Comparison of ENCODE assay signal across 8 cellular contexts in the genomic region with DNA sequence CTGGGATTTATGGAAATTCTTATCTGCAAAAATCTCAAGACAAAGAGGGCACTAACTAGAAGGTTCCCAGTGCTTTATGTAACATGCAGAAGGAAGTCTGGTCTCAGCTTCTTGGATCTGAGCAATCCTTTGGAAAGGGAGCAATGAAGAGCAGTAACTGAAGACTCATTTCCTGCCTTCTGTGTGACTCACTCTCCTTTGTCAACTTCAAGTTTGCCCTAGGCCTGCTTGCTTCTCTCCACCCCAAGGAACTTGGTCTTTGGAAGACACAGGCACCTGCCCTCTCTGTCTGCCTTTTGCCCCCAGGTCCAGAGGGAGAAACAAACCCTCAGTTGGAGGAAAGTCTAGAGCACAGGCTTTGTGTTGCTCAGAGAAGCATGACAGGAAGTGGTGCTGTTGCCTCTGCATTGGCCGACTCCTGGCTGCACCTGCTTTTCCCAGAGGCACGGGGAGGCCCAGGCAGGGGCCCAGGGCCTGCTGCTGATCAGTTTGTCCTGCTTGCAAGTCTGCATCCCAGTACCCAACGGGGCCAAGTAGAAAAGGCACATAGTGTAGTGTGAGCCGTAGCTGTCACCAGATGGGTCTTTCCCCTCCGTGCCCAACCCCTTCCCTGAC.
DNase-seq lines count a peak whose midpoint lies in the region; ATAC-seq, FAIRE-seq and TF ChIP-seq lines count a peak whose summit lies in the region.

No MANE protein-coding gene starts in this region.

- no peak overlapping the region for H3K4me3 ChIP-seq in AG04449 (ENCODE audit: low read depth, low read length)
- no peak overlapping the region for H3K4me3 ChIP-seq in epithelial cell of proximal tubule (ENCODE audit: low read depth, low read length)
- H3K4me3 ChIP-seq in prostate gland = no peak overlapping the region

- POLR2A ChIA-PET in AG04449 (lab: Yijun Ruan, JAX) = no interaction called here
- POLR2A ChIA-PET in T-cell (lab: Charles Lee) = no interaction called here

- H3K27ac ChIP-seq in prostate gland = peak overlapping the region; percentile 76 to 85

- DNase-seq in AG04449 (ENCODE audit: low read depth, low spot score) = peak; percentile 80
- DNase-seq in H54 (ENCODE audit: insufficient read length, low spot score) = peak; percentile 58
- DNase-seq in T-cell = peak in 15 of 34 experiments; percentile 3 to 32 (median 17)
- DNase-seq in epithelial cell of proximal tubule (ENCODE audit: low read depth) = peak; percentile 82
- DNase-seq in prostate gland (ENCODE audit: low spot score) = no peak
- no peak for DNase-seq in epidermal melanocyte (ENCODE audit: insufficient read length, low spot score)
- DNase-seq in NCI-H774 (lab: John Stamatoyannopoulos, UW) = no peak

- peaks cover 46% of the 10 kb centered on the region for H3K4me1 ChIP-seq in prostate gland (replicated peaks)

- WGBS in prostate gland = 52% methylated on average over 5 of the region's 5 CpGs

- intact Hi-C loops in prostate gland (cut with DNase I) = no loop called here

- H3K27ac Mint-ChIP-seq in T-cell = peak overlapping the region; percentile 97 to 99

- peaks cover 68 to 76% (median 68%) of the 10 kb centered on the region in 3 donors for H3K4me1 Mint-ChIP-seq in T-cell

- no peaks in the 10 kb centered on the region for H3K9me3 Mint-ChIP-seq in T-cell

- H3K36me3 ChIP-seq in prostate gland = no peaks in the 10 kb centered on the region

- FAIRE-seq in H54 (lab: Jason Lieb, UNC) = peak; percentile 80

- no peaks in the 10 kb centered on the region for H3K27me3 Mint-ChIP-seq in T-cell

- no peaks in the 10 kb centered on the region for H3K27me3 ChIP-seq in prostate gland (replicated peaks; ENCODE audit: insufficient read depth)

- CTCF ChIA-PET in AG04449 (lab: Yijun Ruan, JAX) (interaction anchor here (1.1 kb wide), 1 partner anchor 74 kb away, joined by 4 read pairs; no protein-coding TSS in a partner anchor), T-cell (lab: Charles Lee) (no interaction called here)

- no peaks in the 10 kb centered on the region for H3K9me3 ChIP-seq in prostate gland

- TF ChIP-seq CTCF in AG04449 (IDR thresholded peaks at IDR 0.05; ENCODE audit: insufficient read depth, low read length, missing control alignments) (no peak), epithelial cell of proximal tubule (conservative IDR thresholded peaks at IDR 0.05; ENCODE audit: low read depth, low read length) (no peak), prostate gland (IDR thresholded peaks at IDR 0.05) (no peak)

- peak; percentile 55 to 64 (median 58) for ATAC-seq in T-cell (replicated peaks in 1 of 4)
- no peak for ATAC-seq in HG02759 (IDR thresholded peaks at IDR 0.05; ENCODE audit: unreplicated experiment)

- peak overlapping the region in 1 of 3 donors; percentile 42 for H3K4me3 Mint-ChIP-seq in T-cell

- TF ChIP-seq POLR2A in H54 (IDR thresholded peaks at IDR 0.05; ENCODE audit: low read depth, low read length) = no peak
- peak; percentile 10 for TF ChIP-seq POLR2A in prostate gland (IDR thresholded peaks at IDR 0.05)

- peaks cover 29% of the 10 kb centered on the region for H3K36me3 Mint-ChIP-seq in T-cell

Comparison
In these comparisons a context has a peak if more than half of its experiments do, and no peak if none do; other contexts are left out.
1. DNase-seq: peak in AG04449 (single experiment), H54 (single experiment) and epithelial cell of proximal tubule (single experiment); none in prostate gland (single experiment), epidermal melanocyte (single experiment) and NCI-H774 (single experiment).